ENCODE assay signal across 1 cellular context in the genomic region with DNA sequence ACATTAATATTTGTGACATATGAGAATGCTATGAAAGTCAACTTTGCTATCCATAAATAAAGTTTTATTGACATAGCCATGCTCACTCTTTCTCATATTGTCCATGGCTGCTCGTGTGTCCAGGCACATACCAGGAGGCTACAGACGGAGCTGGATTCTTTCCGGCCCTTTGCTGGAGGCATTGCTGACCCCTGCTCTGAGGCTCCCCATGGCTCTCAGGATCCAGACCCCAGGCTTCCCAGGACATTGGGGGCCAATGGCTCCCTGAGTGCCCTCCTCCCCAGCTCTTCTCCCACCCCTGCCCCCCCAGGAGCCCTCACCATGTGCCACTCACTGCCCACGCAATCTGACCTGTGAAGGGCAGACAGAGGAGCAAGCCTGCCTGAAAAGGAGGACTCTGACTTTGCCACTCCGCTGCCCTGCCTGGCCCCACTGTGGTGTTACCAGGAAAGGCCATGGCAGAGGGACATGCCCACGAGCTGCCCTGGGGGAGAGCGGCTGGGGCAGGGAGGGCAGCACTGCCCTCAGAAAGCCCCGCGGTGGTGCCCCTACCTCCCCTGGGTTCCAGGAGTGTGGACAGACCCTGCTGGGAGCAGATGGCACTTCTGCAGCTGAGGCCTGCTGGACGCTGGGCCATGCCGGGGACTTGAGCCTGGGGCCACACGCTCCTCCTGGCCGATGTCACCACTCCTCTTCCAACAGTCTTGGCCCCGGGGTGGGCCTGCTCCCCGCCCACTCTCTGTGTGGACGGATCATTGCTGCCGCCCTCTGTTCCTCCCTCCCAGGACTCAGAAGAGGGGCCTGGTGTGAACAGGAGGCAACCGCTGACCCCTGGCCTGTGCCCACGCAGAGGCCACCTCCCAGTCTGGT.
TF ChIP-seq lines count a peak whose summit lies in the region.

No MANE protein-coding gene starts in this region.

TF ChIP-seq in HepG2, 621 proteins besides CTCF, POLR2A, EP300 and RAD21:
- TF ChIP-seq KMT2A (CRISPR knock-in tag; IDR thresholded peaks at IDR 0.05) (no peak), ZBTB40 (IDR thresholded peaks at IDR 0.05) (no peak; the same call in 1 of the 2 replicates), ZBTB40 (CRISPR knock-in tag; IDR thresholded peaks at IDR 0.05) (peak; percentile 76), ZNF263 (CRISPR knock-in tag; IDR thresholded peaks at IDR 0.05) (peak; percentile 47; the same call in 1 of the 2 replicates), HMGXB3 (CRISPR knock-in tag; IDR thresholded peaks at IDR 0.05; ENCODE audit: borderline replicate concordance) (no peak), ZNF780A (CRISPR knock-in tag; IDR thresholded peaks at IDR 0.05) (no peak), EED (CRISPR knock-in tag; IDR thresholded peaks at IDR 0.05) (peak; percentile 28; the same call in 1 of the 2 replicates)
TF ChIP-seq in HepG2: peak in this region for 3.
